ENCODE assay signal across 23 cellular contexts in genomic region chr20:14780508-14780907, GRCh38.
DNase-seq lines count a peak whose midpoint lies in the region; ATAC-seq, FAIRE-seq and TF ChIP-seq lines count a peak whose summit lies in the region.
"Had no signal": no experiment of that assay in that cellular context is flagged by ENCODE, and none has a peak within 500 bp of the region (broad histone marks: within the 10 kb centered on the region; RNA-seq: fewer than 3 reads in every experiment).

No MANE protein-coding gene starts in this region.

- TF ChIP-seq CTCF in PC-3 (conservative IDR thresholded peaks at IDR 0.05; ENCODE audit: low read depth, low read length) (no peak), kidney (IDR thresholded peaks at IDR 0.05; ENCODE audit: borderline replicate concordance, extremely low read depth, insufficient read depth) (no peak)

- no peaks in the 10 kb centered on the region for H3F3A ChIP-seq in PC-3 (ENCODE audit: low read length, unreplicated experiment)

- intact Hi-C loops in PC-3 (cut with micrococcal nuclease) (no loop called here), kidney (cut with DNase I) (no loop called here)

- peaks cover 21% of the 10 kb centered on the region for H3K4me1 ChIP-seq in PC-3 (ENCODE audit: insufficient read depth, low read length)
- no peaks in the 10 kb centered on the region for H3K4me1 ChIP-seq in kidney (ENCODE audit: control insufficient read depth in 1 of 2, insufficient read depth in 1 of 2, low read depth in 1 of 2, low read length in 2 of 2)
- H3K4me1 ChIP-seq: BLaER1 had no signal

- no peaks in the 10 kb centered on the region for H3K9me2 ChIP-seq in PC-3 (replicated peaks; ENCODE audit: low read length)

- no peaks in the 10 kb centered on the region for H3K9me3 ChIP-seq in PC-3 (ENCODE audit: low read length)
- no peaks in the 10 kb centered on the region for H3K9me3 ChIP-seq in kidney (ENCODE audit: control insufficient read depth in 1 of 2, low read length in 2 of 2)
- H3K9me3 ChIP-seq: BLaER1, MG63 had no signal

- peak; percentile 46 for FAIRE-seq in kidney (lab: Jason Lieb, UNC)
- FAIRE-seq in RCC 7860 (lab: Jason Lieb, UNC): no peak
- FAIRE-seq: GM12892, H54 had no signal

- H3K9ac ChIP-seq in PC-3 (ENCODE audit: low read length) (no peak overlapping the region), kidney (ENCODE audit: low read length in 2 of 2) (no peak overlapping the region)
- H3K9ac ChIP-seq: BLaER1 had no signal

- H3K36me3 ChIP-seq in PC-3 (ENCODE audit: low read depth, low read length) (no peaks in the 10 kb centered on the region), kidney (ENCODE audit: control insufficient read depth in 1 of 2, insufficient read depth in 2 of 2, low read length in 2 of 2) (no peaks in the 10 kb centered on the region)
- H3K36me3 ChIP-seq: BLaER1, MG63 had no signal

- peak; percentile 36 for DNase-seq in EH (ENCODE audit: low read depth)
- peak; percentile 33 for DNase-seq in PC-3
- peak; percentile 3 for DNase-seq in dermis blood vessel endothelial cell
- no peak for DNase-seq in kidney
- DNase-seq in RCC 7860 (ENCODE audit: low spot score): no peak
- DNase-seq in stimulated activated CD4-positive, alpha-beta T cell treated with anti-CD3 and anti-CD28 coated beads, Interleukin-4, amount 100 ng/mL, for 4 hours: no peak
- DNase-seq: CD4-positive, CD25-positive, alpha-beta regulatory T cell; DMS53; GDM1; KBM-7; MG63; NCI-H2029; NCI-H446 treated with DMSO at 0.1 percent for 48 hours; NCI-H526; NCI-H82; NK-92 treated with Interleukin-12 subunit alpha and Interleukin-12 subunit beta, amount 100 ng/mL, for 24 hours; SHP77 treated with DMSO at 0.1 percent for 48 hours; SW 1271 had no signal

- H4K20me1 ChIP-seq in PC-3 (ENCODE audit: low read length): no peaks in the 10 kb centered on the region
- H4K20me1 ChIP-seq: BLaER1 had no signal

- ATAC-seq in PC-3: peak; percentile 19
- ATAC-seq in GM19397 (IDR thresholded peaks at IDR 0.05; ENCODE audit: unreplicated experiment): no peak

- H3K4me3 ChIP-seq in PC-3 (ENCODE audit: low read length) (no peak overlapping the region), kidney (ENCODE audit: low read length in 2 of 2) (no peak overlapping the region)
- H3K4me3 ChIP-seq: BLaER1, MG63 had no signal

- H2AFZ ChIP-seq in PC-3 (ENCODE audit: low read length): no peak overlapping the region

- no peaks in the 10 kb centered on the region for H3K27me3 ChIP-seq in PC-3 (ENCODE audit: low read length)
- H3K27me3 ChIP-seq: BLaER1, MG63 had no signal

- BruUV-seq in PC-3 (replicated peaks; lab: Mats Ljungman, UMichigan): no TSS peak

- H3K27ac ChIP-seq in PC-3 (ENCODE audit: low read length) (no peak overlapping the region), kidney (ENCODE audit: low read depth in 2 of 2, low read length in 2 of 2) (no peak overlapping the region)
- H3K27ac ChIP-seq: BLaER1, RWPE1 had no signal

- H3K4me2 ChIP-seq in PC-3 (ENCODE audit: low read length): no peak overlapping the region
- H3K4me2 ChIP-seq: BLaER1 had no signal

- no peaks in the 10 kb centered on the region for H3K79me2 ChIP-seq in PC-3 (ENCODE audit: low read length)

- POLR2A ChIA-PET in PC-3 (lab: Charles Lee; ENCODE audit: unreplicated experiment): no interaction called here

- CTCF ChIA-PET in PC-3 (lab: Charles Lee): no interaction called here

Comparison
In these comparisons a context has a peak if more than half of its experiments do, and no peak if none do; other contexts are left out.
1. DNase-seq: peak in EH (single experiment), PC-3 (single experiment) and dermis blood vessel endothelial cell (single experiment); none in kidney (single experiment), RCC 7860 (single experiment) and stimulated activated CD4-positive, alpha-beta T cell treated with anti-CD3 and anti-CD28 coated beads, Interleukin-4, amount 100 ng/mL, for 4 hours (0 of 2).